11 cellular contexts compared by ENCODE assay signal in the genomic region with DNA sequence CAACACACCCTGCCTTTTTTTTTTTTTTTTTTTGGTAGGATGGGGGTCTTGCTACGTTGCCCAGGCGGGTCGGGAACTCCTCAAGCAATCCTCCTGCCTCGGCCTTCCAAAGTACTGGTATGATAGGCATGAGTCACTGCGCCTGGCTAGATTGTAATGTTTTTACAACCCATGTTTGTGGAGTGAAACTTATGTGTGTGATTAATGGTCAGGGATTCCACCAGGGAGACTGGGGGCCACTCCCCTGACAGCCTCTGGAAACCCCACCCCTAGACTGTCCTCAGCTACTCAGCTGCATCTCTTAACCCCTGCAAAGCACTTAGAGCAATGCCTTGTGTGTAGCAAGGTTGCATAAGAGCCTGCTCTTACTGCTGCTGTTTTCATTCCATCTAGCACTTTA.
DNase-seq lines count a peak whose midpoint lies in the region; ATAC-seq, FAIRE-seq and TF ChIP-seq lines count a peak whose summit lies in the region.
"Had no signal": no experiment of that assay in that cellular context is flagged by ENCODE, and none has a peak within 500 bp of the region (broad histone marks: within the 10 kb centered on the region; RNA-seq: fewer than 3 reads in every experiment).

No MANE protein-coding gene starts in this region.

- no peak overlapping the region for H3K27ac Mint-ChIP-seq in natural killer cell treated with Interleukin-12 subunit alpha and Interleukin-12 subunit beta and Interleukin-15 and Interleukin-18, amount 100 ng/mL, for 72 hours
- H3K27ac Mint-ChIP-seq in naive thymus-derived CD8-positive, alpha-beta T cell = no peak overlapping the region

- POLR2A ChIA-PET in naive thymus-derived CD8-positive, alpha-beta T cell (lab: Charles Lee) = no interaction called here

- no peaks in the 10 kb centered on the region for H3K27me3 Mint-ChIP-seq in natural killer cell treated with Interleukin-12 subunit alpha and Interleukin-12 subunit beta and Interleukin-15 and Interleukin-18, amount 100 ng/mL, for 72 hours
- no peaks in the 10 kb centered on the region for H3K27me3 Mint-ChIP-seq in naive thymus-derived CD8-positive, alpha-beta T cell

- DNase-seq in Daoy (ENCODE audit: low read depth) (peak; percentile 88), RCC 7860 (ENCODE audit: low spot score) (peak; percentile 85), fibroblast of mammary gland (ENCODE audit: low read depth) (peak; percentile 98), renal cortical epithelial cell (ENCODE audit: low read depth) (peak; percentile 86)
- DNase-seq in natural killer cell treated with Interleukin-12 subunit alpha and Interleukin-12 subunit beta and Interleukin-15 and Interleukin-18, amount 100 ng/mL, for 72 hours (ENCODE audit: low spot score) = no peak
- no peak for DNase-seq in naive thymus-derived CD8-positive, alpha-beta T cell
- DNase-seq in activated naive CD4-positive, alpha-beta T cell (lab: John Stamatoyannopoulos, UW) = no peak
- DNase-seq: midbrain; NCI-H187 treated with DMSO at 0.1 percent for 48 hours; stimulated activated CD4-positive, alpha-beta T cell treated with anti-CD3 and anti-CD28 coated beads, Interleukin-4, amount 100 ng/mL, for 24 hours had no signal

- peak; percentile 86 for FAIRE-seq in RCC 7860 (lab: Jason Lieb, UNC)

- no peak overlapping the region for H3K4me3 ChIP-seq in fibroblast of mammary gland (ENCODE audit: control insufficient read depth, low read depth, low read length)

- TF ChIP-seq CTCF in fibroblast of mammary gland (conservative IDR thresholded peaks at IDR 0.05; ENCODE audit: control insufficient read depth, insufficient read depth, low read depth, low read length) = no peak

- H3K4me1 Mint-ChIP-seq in natural killer cell treated with Interleukin-12 subunit alpha and Interleukin-12 subunit beta and Interleukin-15 and Interleukin-18, amount 100 ng/mL, for 72 hours (ENCODE audit: low read depth in 2 of 2) = peaks cover 0 to 10% of the 10 kb centered on the region in 2 donors
- peaks cover 0 to 6% (median 3%) of the 10 kb centered on the region in 4 donors for H3K4me1 Mint-ChIP-seq in naive thymus-derived CD8-positive, alpha-beta T cell

- H3K4me3 Mint-ChIP-seq in natural killer cell treated with Interleukin-12 subunit alpha and Interleukin-12 subunit beta and Interleukin-15 and Interleukin-18, amount 100 ng/mL, for 72 hours = no peak overlapping the region
- no peak overlapping the region for H3K4me3 Mint-ChIP-seq in naive thymus-derived CD8-positive, alpha-beta T cell

- H3K36me3 Mint-ChIP-seq in natural killer cell treated with Interleukin-12 subunit alpha and Interleukin-12 subunit beta and Interleukin-15 and Interleukin-18, amount 100 ng/mL, for 72 hours = no peaks in the 10 kb centered on the region
- H3K36me3 Mint-ChIP-seq in naive thymus-derived CD8-positive, alpha-beta T cell = no peaks in the 10 kb centered on the region

- no peak for ATAC-seq in natural killer cell treated with Interleukin-12 subunit alpha and Interleukin-12 subunit beta and Interleukin-15 and Interleukin-18, amount 100 ng/mL, for 72 hours
- ATAC-seq in naive thymus-derived CD8-positive, alpha-beta T cell = no peak
- ATAC-seq in HG02852 (IDR thresholded peaks at IDR 0.05; ENCODE audit: unreplicated experiment) = no peak

- H3K9me3 Mint-ChIP-seq in natural killer cell treated with Interleukin-12 subunit alpha and Interleukin-12 subunit beta and Interleukin-15 and Interleukin-18, amount 100 ng/mL, for 72 hours = no peaks in the 10 kb centered on the region
- H3K9me3 Mint-ChIP-seq in naive thymus-derived CD8-positive, alpha-beta T cell = no peaks in the 10 kb centered on the region

Comparison
In these comparisons a context has a peak if more than half of its experiments do, and no peak if none do; other contexts are left out.
1. DNase-seq: peak in Daoy (single experiment), RCC 7860 (single experiment), fibroblast of mammary gland (single experiment) and renal cortical epithelial cell (single experiment); none in natural killer cell treated with Interleukin-12 subunit alpha and Interleukin-12 subunit beta and Interleukin-15 and Interleukin-18, amount 100 ng/mL, for 72 hours (single experiment), naive thymus-derived CD8-positive, alpha-beta T cell (0 of 10) and activated naive CD4-positive, alpha-beta T cell (0 of 4).